13 cellular contexts compared by ENCODE assay signal in the genomic region with DNA sequence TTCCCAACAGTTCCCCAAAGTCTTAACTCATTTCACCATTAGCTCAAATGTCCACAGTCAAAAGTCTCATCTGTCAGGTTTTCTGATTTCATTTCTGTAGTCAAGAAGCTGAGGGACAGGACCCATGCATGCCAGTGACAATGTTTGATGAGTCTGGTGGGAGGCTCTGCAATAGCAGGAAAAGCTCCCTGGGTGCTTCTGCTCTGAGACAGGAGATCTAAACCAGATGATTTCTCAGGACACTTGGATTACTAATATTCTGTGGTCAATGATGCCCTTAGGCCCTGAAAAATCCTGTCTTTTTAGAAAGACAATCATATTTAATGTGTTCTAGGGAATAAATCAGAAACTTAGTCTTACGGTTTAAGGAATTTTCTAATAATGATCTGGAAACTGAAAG. TPM values are rescaled to one million over a fixed set of nuclear protein-coding genes. Genes with fewer than 3 reads are reported as not detected.
"Had no signal": no experiment of that assay in that cellular context is flagged by ENCODE, and none has a peak within 500 bp of the region (broad histone marks: within the 10 kb centered on the region; RNA-seq: fewer than 3 reads in every experiment).

No MANE protein-coding gene starts in this region.

- H3K4me3 Mint-ChIP-seq: endodermal cell; naive B cell; stimulated activated naive CD8-positive, alpha-beta T cell treated with anti-CD3 and anti-CD28 coated beads, Interleukin-15, amount 100 ng/mL, for 72 hours had no signal

- H3K4me1 Mint-ChIP-seq: endodermal cell had no signal

- H3K27ac Mint-ChIP-seq: endodermal cell had no signal

- H3K9me3 Mint-ChIP-seq: endodermal cell had no signal

- H3K4me3 ChIP-seq: dorsolateral prefrontal cortex, left lung, pancreas, testis, upper lobe of left lung had no signal

- DNase-seq: activated CD4-positive, alpha-beta T cell treated with anti-CD3 and anti-CD28 coated beads for 4 hours; activated effector memory CD4-positive, alpha-beta T cell treated with Interleukin-2 at 50 U/mL for 16 hours; endodermal cell; hippocampal formation; kidney; left lung; naive B cell; pancreas; stimulated activated naive CD8-positive, alpha-beta T cell treated with anti-CD3 and anti-CD28 coated beads, Interleukin-15, amount 100 ng/mL, for 72 hours; upper lobe of left lung had no signal

RNA-seq across cellular contexts. Expression of a gene that starts 56.4 kb away (rescaled TPM):
- total RNA-seq: epithelial cell of proximal tubule had no signal
